In genomic region chr7:122337011-122337410, GRCh38 we compare ENCODE assay signal across 15 cellular contexts. TPM values are rescaled to one million over a fixed set of nuclear protein-coding genes. Genes with fewer than 3 reads are reported as not detected.
DNase-seq lines count a peak whose midpoint lies in the region; ATAC-seq and TF ChIP-seq lines count a peak whose summit lies in the region.
"Had no signal": no experiment of that assay in that cellular context is flagged by ENCODE, and none has a peak within 500 bp of the region (broad histone marks: within the 10 kb centered on the region; RNA-seq: fewer than 3 reads in every experiment).

No MANE protein-coding gene starts in this region.

- H3K27me3 ChIP-seq in MM.1S (replicated peaks; ENCODE audit: insufficient read depth, low read length): no peaks in the 10 kb centered on the region
- H3K27me3 ChIP-seq: Peyer's patch had no signal

- no peaks in the 10 kb centered on the region for H3K9me2 ChIP-seq in MM.1S (replicated peaks; ENCODE audit: insufficient read depth, low read length)

- H3K79me2 ChIP-seq in MM.1S (ENCODE audit: low read length): no peaks in the 10 kb centered on the region

- peak; percentile 59 for DNase-seq in D341Med (ENCODE audit: low spot score)
- peak; percentile 48 for DNase-seq in NCI-H146 treated with DMSO at 0.1 percent for 48 hours (lab: John Stamatoyannopoulos, UW; ENCODE audit: unreplicated experiment)
- DNase-seq in NCI-H524 (lab: John Stamatoyannopoulos, UW): peak; percentile 89 to 94
- DNase-seq in RPMI8226: peak; percentile 67
- no peak for DNase-seq in immature natural killer cell
- DNase-seq in MM.1S: no peak
- no peak for DNase-seq in epidermal melanocyte (ENCODE audit: insufficient read length, low spot score)
- DNase-seq: DMS153, EL, H9, NCI-H1092 treated with DMSO at 0.1 percent for 48 hours, Peyer's patch, SHP77, T-helper 17 cell had no signal

- no peaks in the 10 kb centered on the region for H3K27me3 Mint-ChIP-seq in immature natural killer cell (ENCODE audit: low read depth in 3 of 3)
- H3K27me3 Mint-ChIP-seq: T-helper 17 cell had no signal

- H3K4me2 ChIP-seq in MM.1S (ENCODE audit: low read depth, low read length): no peak overlapping the region

- H3K4me1 ChIP-seq in MM.1S (ENCODE audit: low read length): peaks cover 50% of the 10 kb centered on the region
- H3K4me1 ChIP-seq: Peyer's patch had no signal

- no peak overlapping the region for H3K27ac Mint-ChIP-seq in immature natural killer cell
- H3K27ac Mint-ChIP-seq: T-helper 17 cell had no signal

- H3K9me3 Mint-ChIP-seq in immature natural killer cell: peaks cover 0 to 8% (median 3%) of the 10 kb centered on the region in 6 donors
- H3K9me3 Mint-ChIP-seq: H9 had no signal

- H3K4me3 ChIP-seq in MM.1S (ENCODE audit: low read length): no peak overlapping the region
- H3K4me3 ChIP-seq: Peyer's patch had no signal

- no peak overlapping the region for H2AFZ ChIP-seq in MM.1S (ENCODE audit: low read length)

- no peaks in the 10 kb centered on the region for H3K9me3 ChIP-seq in MM.1S (replicated peaks; ENCODE audit: insufficient read depth, low read length)
- H3K9me3 ChIP-seq: Peyer's patch had no signal

- no peaks in the 10 kb centered on the region for H3K36me3 ChIP-seq in MM.1S (replicated peaks; ENCODE audit: insufficient read depth, low read length)
- H3K36me3 ChIP-seq: Peyer's patch had no signal

- ATAC-seq in HG03342 (IDR thresholded peaks at IDR 0.05; ENCODE audit: unreplicated experiment): no peak
- ATAC-seq: T-helper 17 cell had no signal

- no peaks in the 10 kb centered on the region for H3K36me3 Mint-ChIP-seq in immature natural killer cell

- H3K27ac ChIP-seq in MM.1S (ENCODE audit: low read length): no peak overlapping the region
- H3K27ac ChIP-seq: Peyer's patch had no signal

- no peaks in the 10 kb centered on the region for H3K4me1 Mint-ChIP-seq in immature natural killer cell
- H3K4me1 Mint-ChIP-seq: T-helper 17 cell had no signal

- no peak for TF ChIP-seq CTCF in MM.1S (IDR thresholded peaks at IDR 0.05; ENCODE audit: low read length)

- no peak overlapping the region for H3K4me3 Mint-ChIP-seq in immature natural killer cell
- H3K4me3 Mint-ChIP-seq: H9, T-helper 17 cell had no signal

- peaks cover 36% of the 10 kb centered on the region for H3F3A ChIP-seq in MM.1S (ENCODE audit: insufficient read depth, low read length)

- no peak overlapping the region for H3K9ac ChIP-seq in MM.1S (ENCODE audit: low read length)

- H4K20me1 ChIP-seq in MM.1S (ENCODE audit: insufficient read depth, low read length): no peaks in the 10 kb centered on the region

RNA-seq across cellular contexts. Expression of gene FEZF1, which starts 32.5 kb away (rescaled TPM):
- not detected for polyA plus RNA-seq in immature natural killer cell

Comparison
In these comparisons a context has a peak if more than half of its experiments do, and no peak if none do; other contexts are left out.
1. DNase-seq: peak in D341Med (single experiment), NCI-H146 treated with DMSO at 0.1 percent for 48 hours (single experiment), NCI-H524 (2 of 2) and RPMI8226 (single experiment); none in immature natural killer cell (0 of 3), MM.1S (single experiment) and epidermal melanocyte (single experiment).